In the genomic region with DNA sequence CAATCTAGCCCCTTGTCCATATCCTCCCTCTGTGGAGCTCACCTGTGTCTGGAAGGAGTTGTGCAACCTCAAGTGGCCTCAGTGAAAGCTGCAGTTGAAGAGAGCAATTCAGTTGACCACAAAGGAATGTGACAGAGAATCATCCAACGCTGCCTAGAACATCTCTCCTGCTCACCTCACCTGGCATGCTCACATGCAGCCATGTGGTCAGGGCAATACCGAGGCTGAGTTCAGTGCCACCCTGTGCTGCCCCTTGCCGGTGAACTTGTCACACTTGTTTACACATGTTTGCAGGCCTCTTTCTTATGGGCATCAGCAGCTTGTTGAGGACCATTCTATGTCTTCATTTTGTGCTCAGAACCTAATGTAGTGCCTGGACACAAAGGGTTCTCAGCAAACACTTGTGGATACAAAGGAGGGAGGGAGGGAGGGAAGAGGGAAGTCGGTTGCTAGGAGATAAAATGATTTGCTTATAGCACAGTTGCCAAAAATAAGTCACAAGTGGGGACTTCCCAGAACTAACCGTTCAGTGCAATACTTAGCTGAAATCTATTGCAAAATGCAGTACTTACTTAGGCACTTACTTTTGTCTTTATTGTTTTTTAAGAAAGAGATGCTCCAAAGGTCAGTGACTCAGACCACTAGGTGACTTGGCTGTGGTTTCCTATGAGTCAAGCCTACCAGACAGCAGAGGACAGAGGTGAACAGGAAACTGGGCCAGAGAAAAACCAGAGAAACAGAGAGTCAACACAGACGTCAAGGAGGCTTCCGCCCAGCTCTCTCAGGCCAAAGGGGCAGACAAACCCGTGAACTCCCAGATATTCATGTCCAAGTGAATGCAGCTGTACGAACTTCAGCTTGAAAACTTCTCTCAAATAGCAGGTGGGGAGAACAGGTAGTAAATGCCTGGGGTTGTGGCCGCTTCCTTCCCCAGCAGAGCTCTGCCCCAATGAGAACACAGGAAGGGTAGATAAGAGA, we compare ENCODE assay signal across 7 cellular contexts.
DNase-seq lines count a peak whose midpoint lies in the region; ATAC-seq and TF ChIP-seq lines count a peak whose summit lies in the region.

No MANE protein-coding gene starts in this region.

- H3K4me3 ChIP-seq in GM12875 (ENCODE audit: low read depth, low read length) (no peak overlapping the region), IMR-90 (ENCODE audit: insufficient read depth, low read depth, low read length) (no peak overlapping the region)

- peaks cover 4% of the 10 kb centered on the region; the same call in 1 of the 2 replicates for H3K4me1 ChIP-seq in IMR-90 (ENCODE audit: control insufficient read depth, insufficient read depth, low read length)

- H3K4ac ChIP-seq in IMR-90 (ENCODE audit: low read depth, low read length), result no peak overlapping the region

- no TSS peak for BruUV-seq in IMR-90 (replicated peaks; lab: Mats Ljungman, UMichigan)

- H2BK120ac ChIP-seq in IMR-90 (ENCODE audit: low read depth, low read length), result peak overlapping the region; percentile 38; the same call in 1 of the 2 replicates

- H3K9me3 ChIP-seq in IMR-90 (ENCODE audit: control insufficient read depth, insufficient read depth, low read length), result no peaks in the 10 kb centered on the region

- peak overlapping the region; percentile 44 for H3K14ac ChIP-seq in IMR-90 (replicated peaks; ENCODE audit: low read depth, low read length)

- no peak overlapping the region for H4K5ac ChIP-seq in IMR-90 (ENCODE audit: low read depth, low read length)

- no peaks in the 10 kb centered on the region; a peak in 1 of 4 replicates for H3K79me1 ChIP-seq in IMR-90 (ENCODE audit: low read depth in 1 of 2, low read length in 2 of 2)

- no peaks in the 10 kb centered on the region for H3K36me3 ChIP-seq in IMR-90 (ENCODE audit: control insufficient read depth, insufficient read depth, low read length)

- 53% methylated on average over 3 of the region's 10 CpGs; no CpG with 5 or more reads in 1 of the 2 experiments for WGBS in IMR-90 (ENCODE audit: extremely low coverage in 2 of 2, insufficient read length in 1 of 2), 2 experiments

- no peaks in the 10 kb centered on the region for H4K20me1 ChIP-seq in IMR-90 (ENCODE audit: insufficient read depth, low read length)

- 0 out of 3 replicates have a peak overlapping the region, but pooled peaks have one; percentile 49 for H2BK15ac ChIP-seq in IMR-90 (ENCODE audit: low read depth, low read length)

- no peak overlapping the region for H3K23ac ChIP-seq in IMR-90 (ENCODE audit: low read depth, low read length)

- peak overlapping the region; percentile 13 for H2AFZ ChIP-seq in IMR-90 (replicated peaks; ENCODE audit: low read length, poor library complexity)

- ATAC-seq in GM21619 (IDR thresholded peaks at IDR 0.05; ENCODE audit: unreplicated experiment) (peak; percentile 95), IMR-90 (ENCODE audit: low read depth) (no peak), esophagus mucosa (peak; percentile 91)

- H2AK9ac ChIP-seq in IMR-90 (replicated peaks; ENCODE audit: low read depth, low read length, poor library complexity), result peak overlapping the region; percentile 45

- H2BK5ac ChIP-seq in IMR-90 (ENCODE audit: low read depth, low read length, poor library complexity, severe bottlenecking), result peak overlapping the region; percentile 16

- no peak overlapping the region for H3K27ac ChIP-seq in IMR-90 (ENCODE audit: insufficient read depth, low read length)

- no peaks in the 10 kb centered on the region for H3K27me3 ChIP-seq in IMR-90 (ENCODE audit: control insufficient read depth, insufficient read depth, low read length)

- H3K4me3 Mint-ChIP-seq in neural crest cell (no peak overlapping the region), nephron progenitor cell (no peak overlapping the region)

- TF ChIP-seq POLR2A in IMR-90 (IDR thresholded peaks at IDR 0.05; ENCODE audit: low read depth, low read length), result no peak

- H3K56ac ChIP-seq in IMR-90 (ENCODE audit: extremely low read depth, insufficient read depth, low read length), result no peak overlapping the region

- H3K9ac ChIP-seq in IMR-90 (ENCODE audit: low read depth, low read length), result no peak overlapping the region

- CTCF ChIA-PET in IMR-90 (lab: Yijun Ruan, JAX), result no interaction called here

- peaks cover 17% of the 10 kb centered on the region for H3K4me1 Mint-ChIP-seq in neural crest cell
- H3K4me1 Mint-ChIP-seq in nephron progenitor cell, result no peaks in the 10 kb centered on the region

- intact Hi-C loops in IMR-90 (cut with micrococcal nuclease), result no loop called here

- H3K36me3 Mint-ChIP-seq in neural crest cell (ENCODE audit: low read depth) (peaks cover 1% of the 10 kb centered on the region), nephron progenitor cell (ENCODE audit: low read depth) (peaks cover under 1% of the 10 kb centered on the region)

- TF ChIP-seq CTCF in GM12875 (IDR thresholded peaks at IDR 0.05; ENCODE audit: borderline replicate concordance, insufficient read depth, low read depth, low read length), result peak; percentile 20; the same call in 1 of the 2 replicates
- no peak for TF ChIP-seq CTCF in IMR-90 (conservative IDR thresholded peaks at IDR 0.05; ENCODE audit: low read depth, low read length)
- no peak for TF ChIP-seq CTCF in neural crest cell (conservative IDR thresholded peaks at IDR 0.05)
- no peak for TF ChIP-seq CTCF in nephron progenitor cell (IDR thresholded peaks at IDR 0.05)

- H3K9me3 Mint-ChIP-seq in neural crest cell (peaks cover 6% of the 10 kb centered on the region), nephron progenitor cell (peaks cover 3% of the 10 kb centered on the region)

- no peak for TF ChIP-seq RAD21 in IMR-90 (IDR thresholded peaks at IDR 0.05; ENCODE audit: low read length)

- H3K27me3 Mint-ChIP-seq in neural crest cell (ENCODE audit: low read depth) (no peaks in the 10 kb centered on the region), nephron progenitor cell (ENCODE audit: low read depth, poor library complexity) (no peaks in the 10 kb centered on the region)

- in situ Hi-C loops in IMR-90 (cut with MboI; ENCODE audit: low sequenced_read_pairs), result no loop called here

- POLR2A ChIA-PET in IMR-90 (lab: Charles Lee; ENCODE audit: unreplicated experiment), result no interaction called here

- DNase-seq in IMR-90 (peak; percentile 86), SKM-1 treated with dmso at 0.1 percent for 144 hours (lab: John Stamatoyannopoulos, UW; ENCODE audit: unreplicated experiment) (peak; percentile 98), neural crest cell (ENCODE audit: low read depth, low spot score) (no peak), nephron progenitor cell (no peak)

- H2BK20ac ChIP-seq in IMR-90 (ENCODE audit: low read depth, low read length), result peak overlapping the region; percentile 20; the same call in 1 of the 2 replicates

- peak overlapping the region; percentile 84 for H3K27ac Mint-ChIP-seq in neural crest cell (ENCODE audit: unreplicated experiment)
- no peak overlapping the region for H3K27ac Mint-ChIP-seq in nephron progenitor cell

- H4K91ac ChIP-seq in IMR-90 (ENCODE audit: insufficient read depth, low read depth, low read length), result peak overlapping the region; percentile 24; the same call in 1 of the 2 replicates

- peaks cover 7% of the 10 kb centered on the region; the same call in 1 of the 2 replicates for H3K9me1 ChIP-seq in IMR-90 (ENCODE audit: insufficient read depth, low read length)

- dilution Hi-C loops in IMR-90 (cut with HindIII; ENCODE audit: low sequenced_read_pairs, unreplicated experiment), result no loop called here

- H3K18ac ChIP-seq in IMR-90 (ENCODE audit: low read depth, low read length), result no peak overlapping the region; the same call in 1 of the 2 replicates

- no peak overlapping the region; the same call in 1 of the 2 replicates for H2AK5ac ChIP-seq in IMR-90 (ENCODE audit: low read depth, low read length)

- H3K4me2 ChIP-seq in IMR-90 (ENCODE audit: low read depth, low read length), result peak overlapping the region; percentile 31; the same call in 1 of the 2 replicates

- H4K8ac ChIP-seq in IMR-90 (ENCODE audit: low read depth in 2 of 2, low read length in 2 of 2), result peak overlapping the region in 1 of 2 experiments; percentile 13; a peak in 1 of 4 replicates

TF ChIP-seq in IMR-90, 13 proteins besides CTCF, POLR2A, EP300 and RAD21:
- TF ChIP-seq RCOR1 (IDR thresholded peaks at IDR 0.05; ENCODE audit: insufficient replicate concordance, low read length), result no peak
- TF ChIP-seq MAZ (IDR thresholded peaks at IDR 0.05; ENCODE audit: borderline replicate concordance, low read depth, low read length), result no peak
- peak; percentile 32; the same call in 1 of the 2 replicates for TF ChIP-seq FOS (IDR thresholded peaks at IDR 0.05; ENCODE audit: low read depth, low read length)
- no peak for TF ChIP-seq MXI1 (IDR thresholded peaks at IDR 0.05; ENCODE audit: borderline replicate concordance, low read depth, low read length)
- peak; percentile 61; the same call in 1 of the 2 replicates for TF ChIP-seq CEBPB (IDR thresholded peaks at IDR 0.05; ENCODE audit: low read depth, low read length)

Comparison
In these comparisons a context has a peak if more than half of its experiments do, and no peak if none do; other contexts are left out.
1. DNase-seq: peak in IMR-90 (single experiment) and SKM-1 treated with dmso at 0.1 percent for 144 hours (single experiment); none in neural crest cell (single experiment) and nephron progenitor cell (single experiment).